8 cellular contexts compared by ENCODE assay signal in the genomic region with DNA sequence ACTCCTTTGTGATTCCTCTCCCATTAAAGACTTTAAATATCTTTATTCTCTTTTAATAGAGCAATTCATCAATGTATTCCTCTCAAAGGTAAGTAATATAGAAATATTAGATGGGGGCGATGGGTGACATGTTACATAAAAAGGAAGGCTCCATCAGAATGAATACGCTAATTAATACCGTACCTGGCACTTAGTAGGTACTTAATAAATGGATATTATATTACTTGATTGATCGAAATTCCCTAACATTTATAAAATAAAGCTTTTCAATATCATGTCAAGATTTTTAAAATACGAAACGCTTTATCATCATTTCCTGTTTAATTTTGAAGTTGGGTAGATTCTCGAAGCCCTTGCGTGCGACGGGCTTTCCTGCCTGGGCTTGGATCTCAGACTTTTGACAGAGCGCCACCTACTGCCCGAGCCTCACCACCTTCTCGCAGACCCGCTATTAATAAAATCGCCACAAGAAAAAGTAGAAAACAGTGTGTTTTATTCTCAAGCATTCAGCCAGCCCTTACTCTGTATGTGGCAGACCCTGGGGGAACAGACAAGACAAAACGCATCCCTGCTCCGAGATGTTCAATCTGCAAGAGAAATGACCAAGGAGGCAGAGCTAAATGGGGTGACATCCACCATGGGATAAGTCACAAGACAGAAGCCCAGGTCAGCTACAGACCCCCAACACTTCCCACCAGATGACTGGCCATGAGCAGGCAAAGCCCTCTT.
DNase-seq lines count a peak whose midpoint lies in the region; ATAC-seq, FAIRE-seq and TF ChIP-seq lines count a peak whose summit lies in the region.

No MANE protein-coding gene starts in this region.

- no peaks in the 10 kb centered on the region for H4K20me1 ChIP-seq in endothelial cell of umbilical vein (replicated peaks; ENCODE audit: control insufficient read depth, extremely low read depth, insufficient read depth, low read length)

- peaks cover 6% of the 10 kb centered on the region for H3K4me1 ChIP-seq in endothelial cell of umbilical vein (ENCODE audit: control insufficient read depth, extremely low read depth, insufficient read depth, low read length)

- peak; percentile 75 for ATAC-seq in GM21576 (IDR thresholded peaks at IDR 0.05; ENCODE audit: unreplicated experiment)
- ATAC-seq in activated CD8-positive, alpha-beta memory T cell treated with anti-CD3 and anti-CD28 coated beads, Interleukin-2, amount 10 ng/mL, durations not matched to agents 7 days and 5 days: peak; percentile 81
- ATAC-seq in naive B cell (ENCODE audit: low read depth in 2 of 2): peak; percentile 84 to 90
- ATAC-seq in HG02840 (IDR thresholded peaks at IDR 0.05; ENCODE audit: low FRiP score, unreplicated experiment): no peak

- no TSS peak for BruUV-seq in endothelial cell of umbilical vein (replicated peaks; lab: Mats Ljungman, UMichigan)

- no peak overlapping the region for H3K4me2 ChIP-seq in endothelial cell of umbilical vein (ENCODE audit: insufficient read depth, low read length)

- no peaks in the 10 kb centered on the region for H3K79me2 ChIP-seq in endothelial cell of umbilical vein (ENCODE audit: control insufficient read depth, insufficient read depth, low read length)

- no peaks in the 10 kb centered on the region for H3K27me3 ChIP-seq in endothelial cell of umbilical vein (ENCODE audit: control insufficient read depth in 2 of 2, insufficient read depth in 2 of 2, low read length in 2 of 2)

- peak; percentile 75 to 82 for TF ChIP-seq CTCF in endothelial cell of umbilical vein (IDR thresholded peaks at IDR 0.05; ENCODE audit: extremely low read depth in 1 of 2, insufficient read depth in 1 of 2, low read depth in 1 of 2, low read length in 2 of 2)

- H3K36me3 ChIP-seq in endothelial cell of umbilical vein (ENCODE audit: control insufficient read depth in 2 of 2, extremely low read depth in 1 of 2, insufficient read depth in 2 of 2, low read length in 2 of 2): no peaks in the 10 kb centered on the region

- POLR2A ChIA-PET in endothelial cell of umbilical vein (lab: Charles Lee): no interaction called here

- no peaks in the 10 kb centered on the region for H3K9me3 ChIP-seq in endothelial cell of umbilical vein (replicated peaks; ENCODE audit: control insufficient read depth, insufficient read depth, low read length)

- peak; percentile 96 for FAIRE-seq in endothelial cell of umbilical vein (lab: Jason Lieb, UNC)

- dilution Hi-C loops in endothelial cell of umbilical vein (cut with MboI; ENCODE audit: extremely low pct_ligation_motif_present, low sequenced_read_pairs): no loop called here

- H3K9ac ChIP-seq in endothelial cell of umbilical vein (replicated peaks; ENCODE audit: extremely low read depth, insufficient read depth, low read length): no peak overlapping the region

- no peak for TF ChIP-seq POLR2A in endothelial cell of umbilical vein (IDR thresholded peaks at IDR 0.05; ENCODE audit: low read depth, low read length)

- peak overlapping the region; percentile 61 for H2AFZ ChIP-seq in endothelial cell of umbilical vein (ENCODE audit: low read depth, low read length)

- H3K4me1 Mint-ChIP-seq in activated CD8-positive, alpha-beta memory T cell treated with anti-CD3 and anti-CD28 coated beads, Interleukin-2, amount 10 ng/mL, durations not matched to agents 7 days and 5 days: peaks cover 8% of the 10 kb centered on the region
- H3K4me1 Mint-ChIP-seq in naive B cell: peaks cover 41 to 72% (median 51%) of the 10 kb centered on the region in 3 donors

- no peaks in the 10 kb centered on the region for H3K36me3 Mint-ChIP-seq in activated CD8-positive, alpha-beta memory T cell treated with anti-CD3 and anti-CD28 coated beads, Interleukin-2, amount 10 ng/mL, durations not matched to agents 7 days and 5 days
- no peaks in the 10 kb centered on the region for H3K36me3 Mint-ChIP-seq in naive B cell

- H3K9me1 ChIP-seq in endothelial cell of umbilical vein (replicated peaks; ENCODE audit: control insufficient read depth, extremely low read depth, insufficient read depth, low read length): no peaks in the 10 kb centered on the region

- H3K27me3 Mint-ChIP-seq in activated CD8-positive, alpha-beta memory T cell treated with anti-CD3 and anti-CD28 coated beads, Interleukin-2, amount 10 ng/mL, durations not matched to agents 7 days and 5 days: peaks cover 19% of the 10 kb centered on the region
- no peaks in the 10 kb centered on the region for H3K27me3 Mint-ChIP-seq in naive B cell

- H3K4me3 Mint-ChIP-seq in activated CD8-positive, alpha-beta memory T cell treated with anti-CD3 and anti-CD28 coated beads, Interleukin-2, amount 10 ng/mL, durations not matched to agents 7 days and 5 days: no peak overlapping the region
- peak overlapping the region in 5 of 8 donors; percentile 16 to 66 (median 30) for H3K4me3 Mint-ChIP-seq in naive B cell

- intact Hi-C loops in endothelial cell of umbilical vein (cut with micrococcal nuclease): loop anchor here (1.0 to 5.0 kb wide), 6 partner anchors 76 to 757 kb away; no protein-coding TSS in a partner anchor

- H3K4me3 ChIP-seq in endothelial cell of umbilical vein (replicated peaks in 1 of 3; ENCODE audit: insufficient read depth in 1 of 3, low read depth in 1 of 3, low read length in 3 of 3): no peak overlapping the region

- H3K27ac ChIP-seq in endothelial cell of umbilical vein (ENCODE audit: insufficient read depth, low read depth, low read length): no peak overlapping the region

- DNase-seq in Ammon's horn (ENCODE audit: low spot score): peak; percentile 89
- DNase-seq in NOMO-1 (lab: John Stamatoyannopoulos, UW; ENCODE audit: unreplicated experiment in 2 of 2): peak; percentile 65 to 80
- DNase-seq in activated CD8-positive, alpha-beta memory T cell treated with anti-CD3 and anti-CD28 coated beads, Interleukin-2, amount 10 ng/mL, durations not matched to agents 7 days and 5 days: peak; percentile 86
- peak; percentile 76 for DNase-seq in endothelial cell of umbilical vein (ENCODE audit: low read depth, low spot score)
- peak; percentile 66 for DNase-seq in naive B cell
- peak; percentile 39 to 57 for DNase-seq in stimulated activated CD8-positive, alpha-beta memory T cell treated with anti-CD3 and anti-CD28 coated beads, Interleukin-7, amount 100 ng/mL, for 4 hours (ENCODE audit: low read depth in 2 of 2)

- CTCF ChIA-PET in activated CD8-positive, alpha-beta memory T cell treated with anti-CD3 and anti-CD28 coated beads, Interleukin-2, amount 10 ng/mL, durations not matched to agents 7 days and 5 days (lab: Charles Lee): interaction anchor here (0.6 to 3.1 kb wide), 27 partner anchors 8 to 757 kb away, joined by 3 to 11 read pairs (median 3); no protein-coding TSS in a partner anchor
- CTCF ChIA-PET in endothelial cell of umbilical vein (lab: Charles Lee): interaction anchor here (0.6 to 6.6 kb wide), 19 partner anchors 9 to 448 kb away, joined by 3 to 77 read pairs (median 7); a partner anchor contains a TSS

- H3K27ac Mint-ChIP-seq in activated CD8-positive, alpha-beta memory T cell treated with anti-CD3 and anti-CD28 coated beads, Interleukin-2, amount 10 ng/mL, durations not matched to agents 7 days and 5 days: no peak overlapping the region
- peak overlapping the region in 4 of 6 donors; percentile 71 to 94 (median 84) for H3K27ac Mint-ChIP-seq in naive B cell

- H3K9me3 Mint-ChIP-seq in activated CD8-positive, alpha-beta memory T cell treated with anti-CD3 and anti-CD28 coated beads, Interleukin-2, amount 10 ng/mL, durations not matched to agents 7 days and 5 days (ENCODE audit: low read depth): no peaks in the 10 kb centered on the region
- H3K9me3 Mint-ChIP-seq in naive B cell: peaks cover 0 to 4% (median 0%) of the 10 kb centered on the region in 7 donors

TF ChIP-seq in endothelial cell of umbilical vein, 7 proteins besides CTCF, POLR2A, EP300 and RAD21:
- TF ChIP-seq GATA2 (IDR thresholded peaks at IDR 0.05; ENCODE audit: insufficient read depth, insufficient read length, low read depth, low read length) (no peak), JUN (IDR thresholded peaks at IDR 0.05; ENCODE audit: borderline replicate concordance, insufficient read depth, insufficient read length, low read depth) (no peak), MYC (IDR thresholded peaks at IDR 0.05; ENCODE audit: low read depth, low read length) (no peak), EZH2 (IDR thresholded peaks at IDR 0.05; ENCODE audit: borderline replicate concordance, low read depth, low read length, severe bottlenecking) (no peak), POLR2AphosphoS5 (IDR thresholded peaks at IDR 0.05; ENCODE audit: insufficient read depth, low read depth, low read length) (no peak), FOS (IDR thresholded peaks at IDR 0.05; ENCODE audit: borderline replicate concordance, insufficient read depth, low read length) (no peak)
- TF ChIP-seq, protein P1, sequence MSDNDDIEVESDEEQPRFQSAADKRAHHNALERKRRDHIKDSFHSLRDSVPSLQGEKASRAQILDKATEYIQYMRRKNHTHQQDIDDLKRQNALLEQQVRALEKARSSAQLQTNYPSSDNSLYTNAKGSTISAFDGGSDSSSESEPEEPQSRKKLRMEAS (IDR thresholded peaks at IDR 0.05; ENCODE audit: insufficient read depth, insufficient read length): no peak
